Comparison of ENCODE assay signal across 26 cellular contexts in genomic region chr15:58171476-58172061, GRCh38. TPM values are rescaled to one million over a fixed set of nuclear protein-coding genes. Genes with fewer than 3 reads are reported as not detected.
"Had no signal": no experiment of that assay in that cellular context is flagged by ENCODE, and none has a peak within 500 bp of the region (broad histone marks: within the 10 kb centered on the region; RNA-seq: fewer than 3 reads in every experiment).

No MANE protein-coding gene starts in this region.

- DNase-seq: dorsolateral prefrontal cortex; effector CD4-positive, alpha-beta T cell; hypothalamus; immature natural killer cell; islet precursor cell; kidney glomerular epithelial cell; left colon; left ventricle myocardium inferior; lower lobe of right lung; naive B cell; occipital lobe; ovary; psoas muscle; right cardiac atrium; small intestine; stimulated activated CD4-positive, alpha-beta T cell treated with anti-CD3 and anti-CD28 coated beads, Interleukin-15, amount 100 ng/mL, for 24 hours; stimulated activated CD4-positive, alpha-beta T cell treated with anti-CD3 and anti-CD28 coated beads, Interleukin-2, amount 100 ng/mL, for 48 hours; stimulated activated CD8-positive, alpha-beta memory T cell treated with anti-CD3 and anti-CD28 coated beads, Interleukin-4, amount 100 ng/mL, for 48 hours; stimulated activated naive CD4-positive, alpha-beta T cell; stimulated activated naive CD8-positive, alpha-beta T cell treated with anti-CD3 and anti-CD28 coated beads, Interleukin-15, amount 100 ng/mL, for 72 hours; transverse colon; upper lobe of right lung; uterus had no signal

- H3K36me3 ChIP-seq: left ventricle myocardium inferior, lower lobe of right lung, ovary, suprapubic skin, transverse colon, upper lobe of right lung, uterus had no signal

- H3K27me3 ChIP-seq: ovary, transverse colon, upper lobe of right lung, uterus had no signal

- H3K4me1 ChIP-seq: lower lobe of right lung, psoas muscle, suprapubic skin, transverse colon, upper lobe of right lung, uterus had no signal

- H3K27ac ChIP-seq: dorsolateral prefrontal cortex, left ventricle myocardium inferior, lower lobe of right lung, ovary, psoas muscle, suprapubic skin, transverse colon, upper lobe of right lung, uterus had no signal

- H3K9me3 ChIP-seq: left ventricle myocardium inferior, lower lobe of right lung, ovary, psoas muscle, suprapubic skin, transverse colon, upper lobe of right lung, uterus had no signal

- H3K36me3 Mint-ChIP-seq: immature natural killer cell; naive B cell; natural killer cell treated with Interleukin-12 subunit alpha and Interleukin-12 subunit beta and Interleukin-15 and Interleukin-18, amount 100 ng/mL, for 72 hours had no signal

- H3K27ac Mint-ChIP-seq: immature natural killer cell; naive B cell; natural killer cell treated with Interleukin-12 subunit alpha and Interleukin-12 subunit beta and Interleukin-15 and Interleukin-18, amount 100 ng/mL, for 72 hours; stimulated activated naive CD8-positive, alpha-beta T cell treated with anti-CD3 and anti-CD28 coated beads, Interleukin-15, amount 100 ng/mL, for 72 hours had no signal

- H3K4me3 Mint-ChIP-seq: immature natural killer cell; naive B cell; natural killer cell treated with Interleukin-12 subunit alpha and Interleukin-12 subunit beta and Interleukin-15 and Interleukin-18, amount 100 ng/mL, for 72 hours; stimulated activated naive CD8-positive, alpha-beta T cell treated with anti-CD3 and anti-CD28 coated beads, Interleukin-15, amount 100 ng/mL, for 72 hours had no signal

- H3K9me3 Mint-ChIP-seq: immature natural killer cell; naive B cell; natural killer cell treated with Interleukin-12 subunit alpha and Interleukin-12 subunit beta and Interleukin-15 and Interleukin-18, amount 100 ng/mL, for 72 hours; stimulated activated naive CD8-positive, alpha-beta T cell treated with anti-CD3 and anti-CD28 coated beads, Interleukin-15, amount 100 ng/mL, for 72 hours had no signal

- H3K4me3 ChIP-seq: dorsolateral prefrontal cortex, left ventricle myocardium inferior, lower lobe of right lung, ovary, psoas muscle, suprapubic skin, transverse colon, upper lobe of right lung, uterus had no signal

- H3K4me1 Mint-ChIP-seq: immature natural killer cell; naive B cell; stimulated activated naive CD8-positive, alpha-beta T cell treated with anti-CD3 and anti-CD28 coated beads, Interleukin-15, amount 100 ng/mL, for 72 hours had no signal

RNA-seq across cellular contexts. Expression of gene AQP9, which starts 33.4 kb away (rescaled TPM):
- total RNA-seq: fibroblast of villous mesenchyme had no signal
